In the genomic region with DNA sequence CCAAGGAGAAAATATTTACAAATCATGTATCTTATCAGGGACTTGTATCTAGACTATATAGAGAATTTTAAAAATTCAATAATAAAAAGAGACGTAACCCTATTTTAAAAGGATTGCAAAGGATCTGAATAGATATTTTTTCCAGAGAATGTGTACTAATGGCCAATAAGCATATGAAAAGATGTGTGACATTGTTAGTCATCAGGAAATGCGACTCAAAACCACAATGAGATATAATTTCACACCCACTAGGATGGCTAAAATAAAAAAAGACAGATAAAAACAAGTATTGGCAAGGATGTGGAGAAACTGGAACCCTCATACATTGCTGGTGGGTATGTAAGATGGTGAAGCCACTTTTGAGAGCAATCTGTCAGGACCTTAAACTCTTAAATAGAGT, we compare ENCODE assay signal across 22 cellular contexts.
"Had no signal": no experiment of that assay in that cellular context is flagged by ENCODE, and none has a peak within 500 bp of the region (broad histone marks: within the 10 kb centered on the region; RNA-seq: fewer than 3 reads in every experiment).

No MANE protein-coding gene starts in this region.

- DNase-seq: activated CD4-positive, alpha-beta memory T cell treated with anti-CD3 and anti-CD28 coated beads for 36 hours; activated CD4-positive, alpha-beta T cell treated with anti-CD3 and anti-CD28 coated beads, Interleukin-2, amount 10 ng/mL, durations not matched to agents 7 days and 5 days; activated CD4-positive, CD25-positive, alpha-beta regulatory T cell; activated naive CD4-positive, alpha-beta T cell treated with anti-CD3 and anti-CD28 coated beads, Interleukin-2, amount 50 U/mL, for 16 hours; activated naive CD8-positive, alpha-beta T cell treated with anti-CD3 and anti-CD28 coated beads, Interleukin-2, amount 10 ng/mL, durations not matched to agents 7 days and 5 days; activated T-cell treated with anti-CD3 and anti-CD28 coated beads for 4 hours; adrenal gland; anterior cingulate cortex; Kasumi-1; KBM-7; MM.1S; NCI-H1105; NCI-H1436; NCI-H1694 treated with DMSO at 0.1 percent for 48 hours; NCI-H2029 treated with DMSO at 0.1 percent for 48 hours; NCI-H446; NCI-H524; RPMI8226; T-helper 1 cell had no signal

- H3K27ac ChIP-seq: adrenal gland, SK-N-MC, VCaP had no signal

- H3K27ac Mint-ChIP-seq: activated CD4-positive, alpha-beta memory T cell treated with anti-CD3 and anti-CD28 coated beads for 36 hours; activated CD4-positive, alpha-beta T cell treated with anti-CD3 and anti-CD28 coated beads, Interleukin-2, amount 10 ng/mL, durations not matched to agents 7 days and 5 days; activated naive CD8-positive, alpha-beta T cell treated with anti-CD3 and anti-CD28 coated beads, Interleukin-2, amount 10 ng/mL, durations not matched to agents 7 days and 5 days had no signal

- H3K4me1 ChIP-seq: adrenal gland had no signal

- H3K36me3 ChIP-seq: adrenal gland had no signal

- H3K4me3 Mint-ChIP-seq: activated CD4-positive, alpha-beta memory T cell treated with anti-CD3 and anti-CD28 coated beads for 36 hours; activated CD4-positive, alpha-beta T cell treated with anti-CD3 and anti-CD28 coated beads, Interleukin-2, amount 10 ng/mL, durations not matched to agents 7 days and 5 days; activated naive CD8-positive, alpha-beta T cell treated with anti-CD3 and anti-CD28 coated beads, Interleukin-2, amount 10 ng/mL, durations not matched to agents 7 days and 5 days; central memory CD8-positive, alpha-beta T cell had no signal

- H3K4me1 Mint-ChIP-seq: activated CD4-positive, alpha-beta T cell treated with anti-CD3 and anti-CD28 coated beads, Interleukin-2, amount 10 ng/mL, durations not matched to agents 7 days and 5 days; activated naive CD8-positive, alpha-beta T cell treated with anti-CD3 and anti-CD28 coated beads, Interleukin-2, amount 10 ng/mL, durations not matched to agents 7 days and 5 days; central memory CD8-positive, alpha-beta T cell had no signal

- H3K27me3 ChIP-seq: adrenal gland had no signal

- H3K27me3 Mint-ChIP-seq: activated CD4-positive, alpha-beta memory T cell treated with anti-CD3 and anti-CD28 coated beads for 36 hours; activated CD4-positive, alpha-beta T cell treated with anti-CD3 and anti-CD28 coated beads, Interleukin-2, amount 10 ng/mL, durations not matched to agents 7 days and 5 days; activated naive CD8-positive, alpha-beta T cell treated with anti-CD3 and anti-CD28 coated beads, Interleukin-2, amount 10 ng/mL, durations not matched to agents 7 days and 5 days; central memory CD8-positive, alpha-beta T cell had no signal

- H3K36me3 Mint-ChIP-seq: activated naive CD8-positive, alpha-beta T cell treated with anti-CD3 and anti-CD28 coated beads, Interleukin-2, amount 10 ng/mL, durations not matched to agents 7 days and 5 days had no signal

- H3K4me3 ChIP-seq: adrenal gland, SK-N-MC had no signal
